8 cellular contexts compared by ENCODE assay signal in the genomic region with DNA sequence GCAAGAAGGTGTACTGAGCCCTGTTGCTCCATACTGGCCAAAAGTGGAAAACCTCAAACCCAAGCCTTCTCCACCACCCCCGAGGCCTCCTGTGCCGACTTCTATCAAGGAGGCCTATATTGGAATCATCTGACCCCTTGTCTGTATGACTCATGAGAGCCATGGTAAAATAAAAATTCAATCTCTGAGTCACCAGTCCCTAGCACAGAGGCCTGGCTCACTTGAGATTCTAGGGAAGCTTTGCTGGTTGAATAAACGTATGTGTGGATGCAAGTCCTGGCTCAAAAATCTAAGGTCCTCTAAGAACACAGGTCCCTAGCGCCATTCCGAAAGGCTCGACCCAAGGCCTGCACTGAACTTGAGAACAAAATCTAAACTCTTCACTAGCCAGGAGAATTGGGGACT. TPM values are rescaled to one million over a fixed set of nuclear protein-coding genes. Genes with fewer than 3 reads are reported as not detected.
DNase-seq lines count a peak whose midpoint lies in the region; ATAC-seq, FAIRE-seq and TF ChIP-seq lines count a peak whose summit lies in the region.

No MANE protein-coding gene starts in this region.

- intact Hi-C loops in adrenal gland (cut with DNase I), result no loop called here

- CTCF ChIA-PET in activated naive CD4-positive, alpha-beta T cell treated with anti-CD3 and anti-CD28 coated beads, Interleukin-2, amount 10 ng/mL, durations not matched to agents 7 days and 5 days (lab: Charles Lee), result interaction anchor here (1.3 to 2.8 kb wide), 3 partner anchors 11 to 114 kb away, joined by 3 to 11 read pairs (median 4); no protein-coding TSS in a partner anchor

- peaks cover 19 to 33% of the 10 kb centered on the region in 2 donors for H3K4me1 ChIP-seq in adrenal gland (replicated peaks in 1 of 2)

- H3K27me3 ChIP-seq in adrenal gland, result no peaks in the 10 kb centered on the region

- FAIRE-seq in urothelium cell line (lab: Jason Lieb, UNC), result no peak

- peaks cover 0 to 23% of the 10 kb centered on the region in 2 donors for H3K36me3 ChIP-seq in adrenal gland (replicated peaks in 1 of 2)

- TF ChIP-seq CTCF in adrenal gland (IDR thresholded peaks at IDR 0.05), result no peak

- H3K27me3 Mint-ChIP-seq in activated naive CD4-positive, alpha-beta T cell treated with anti-CD3 and anti-CD28 coated beads, Interleukin-2, amount 10 ng/mL, durations not matched to agents 7 days and 5 days, result no peaks in the 10 kb centered on the region

- TF ChIP-seq POLR2A in adrenal gland (IDR thresholded peaks at IDR 0.05), result no peak

- ATAC-seq in GM18868 (IDR thresholded peaks at IDR 0.05; ENCODE audit: unreplicated experiment), result no peak

- H3K4me3 ChIP-seq in adrenal gland, result no peak overlapping the region

- H3K27ac Mint-ChIP-seq in activated naive CD4-positive, alpha-beta T cell treated with anti-CD3 and anti-CD28 coated beads, Interleukin-2, amount 10 ng/mL, durations not matched to agents 7 days and 5 days, result peak overlapping the region; percentile 82

- WGBS in adrenal gland, 4 donors, result 42 to 79% (median 58%) methylated on average over 5 to 6 of the region's 6 CpGs

- H3K27ac ChIP-seq in adrenal gland, result peak overlapping the region; percentile 62 to 82 (median 72)

- H3K9me3 Mint-ChIP-seq in activated naive CD4-positive, alpha-beta T cell treated with anti-CD3 and anti-CD28 coated beads, Interleukin-2, amount 10 ng/mL, durations not matched to agents 7 days and 5 days, result no peaks in the 10 kb centered on the region

- no peaks in the 10 kb centered on the region for H3K9me3 ChIP-seq in adrenal gland (replicated peaks in 1 of 3)

- H3K36me3 Mint-ChIP-seq in activated naive CD4-positive, alpha-beta T cell treated with anti-CD3 and anti-CD28 coated beads, Interleukin-2, amount 10 ng/mL, durations not matched to agents 7 days and 5 days, result peaks cover 72% of the 10 kb centered on the region

- H3K4me1 Mint-ChIP-seq in activated naive CD4-positive, alpha-beta T cell treated with anti-CD3 and anti-CD28 coated beads, Interleukin-2, amount 10 ng/mL, durations not matched to agents 7 days and 5 days, result peaks cover 65% of the 10 kb centered on the region

- H3K4me3 Mint-ChIP-seq in activated naive CD4-positive, alpha-beta T cell treated with anti-CD3 and anti-CD28 coated beads, Interleukin-2, amount 10 ng/mL, durations not matched to agents 7 days and 5 days, result no peak overlapping the region

- DNase-seq in activated naive CD4-positive, alpha-beta T cell treated with anti-CD3 and anti-CD28 coated beads, Interleukin-2, amount 10 ng/mL, durations not matched to agents 7 days and 5 days, result no peak
- no peak for DNase-seq in activated naive CD4-positive, alpha-beta T cell treated with anti-CD3 and anti-CD28 coated beads, Interleukin-2, amount 50 U/mL, for 16 hours
- DNase-seq in adrenal gland, result peak in 5 of 7 donors; percentile 22 to 59 (median 45)
- peak; percentile 81 for DNase-seq in kidney tubule cell (ENCODE audit: low spot score)
- DNase-seq in urothelium cell line (ENCODE audit: low spot score), result peak; percentile 79
- DNase-seq in DMS53 treated with DMSO at 0.1 percent for 48 hours (lab: John Stamatoyannopoulos, UW; ENCODE audit: unreplicated experiment), result no peak
- no peak for DNase-seq in stimulated activated CD4-positive, alpha-beta T cell treated with anti-CD3 and anti-CD28 coated beads, Interleukin-4, amount 100 ng/mL, for 4 hours

RNA-seq across cellular contexts. Expression of a gene that starts 15.0 kb away (rescaled TPM):
- 100 to 1,000 TPM in 1 of 8 donors, 10 to 100 TPM in 7; 75.0 to 182 (median 91.1) TPM for total RNA-seq in adrenal gland
- 10 to 100 TPM; 54.3 to 93.9 (median 79.4) TPM for polyA plus RNA-seq in adrenal gland

RNA-seq across cellular contexts. Expression of a gene that starts 50.2 kb away (rescaled TPM):
- 10 to 100 TPM in 2 of 8 donors, 1 to 10 TPM in 6; 3.4 to 10.8 (median 6.8) TPM for total RNA-seq in adrenal gland
- 10 to 100 TPM in 2 of 3 donors, 1 to 10 TPM in 1; 3.7 to 14.6 (median 11.5) TPM for polyA plus RNA-seq in adrenal gland

Comparison
In these comparisons a context has a peak if more than half of its experiments do, and no peak if none do; other contexts are left out.
1. DNase-seq: peak in adrenal gland (5 of 7), kidney tubule cell (single experiment) and urothelium cell line (single experiment); none in activated naive CD4-positive, alpha-beta T cell treated with anti-CD3 and anti-CD28 coated beads, Interleukin-2, amount 10 ng/mL, durations not matched to agents 7 days and 5 days (single experiment), activated naive CD4-positive, alpha-beta T cell treated with anti-CD3 and anti-CD28 coated beads, Interleukin-2, amount 50 U/mL, for 16 hours (single experiment), DMS53 treated with DMSO at 0.1 percent for 48 hours (single experiment) and stimulated activated CD4-positive, alpha-beta T cell treated with anti-CD3 and anti-CD28 coated beads, Interleukin-4, amount 100 ng/mL, for 4 hours (0 of 2).